23 cellular contexts compared by ENCODE assay signal in genomic region chr15:70286110-70286806, GRCh38.
DNase-seq lines count a peak whose midpoint lies in the region; ATAC-seq and TF ChIP-seq lines count a peak whose summit lies in the region.
"Had no signal": no experiment of that assay in that cellular context is flagged by ENCODE, and none has a peak within 500 bp of the region (broad histone marks: within the 10 kb centered on the region; RNA-seq: fewer than 3 reads in every experiment).

No MANE protein-coding gene starts in this region.

- TF ChIP-seq CTCF in left lung (IDR thresholded peaks at IDR 0.05) (no peak), dorsolateral prefrontal cortex (IDR thresholded peaks at IDR 0.05 in 54 of 56, conservative IDR thresholded peaks at IDR 0.05 in 2 of 56; ENCODE audit: low read depth in 1 of 56, partially characterized antibody in 56 of 56) (no peak)

- DNase-seq in DMS79 (lab: John Stamatoyannopoulos, UW) (peak; percentile 68), NCI-H1092 treated with DMSO at 0.1 percent for 48 hours (lab: John Stamatoyannopoulos, UW) (peak; percentile 79), NCI-H526 (lab: John Stamatoyannopoulos, UW) (peak; percentile 18 to 73), left lung (peak in 1 of 2 donors; percentile 56), dorsolateral prefrontal cortex (no peak)
- no peak for DNase-seq in activated T-cell treated with anti-CD3 and anti-CD28 coated beads, Interleukin-2, amount 50 U/mL, for 48 hours
- DNase-seq: activated CD8-positive, alpha-beta T cell treated with anti-CD3 and anti-CD28 coated beads, Interleukin-2, amount 10 ng/mL, durations not matched to agents 7 days and 5 days; activated naive CD4-positive, alpha-beta T cell treated with Interleukin-2 at 50 U/mL for 16 hours; CD4-positive, CD25-positive, alpha-beta regulatory T cell; colonic mucosa; heart left ventricle; Karpas-422; MV-4-11; PC-3; SHP77 treated with DMSO at 0.1 percent for 48 hours; stimulated activated CD4-positive, alpha-beta T cell treated with anti-CD3 and anti-CD28 coated beads, Interleukin-1b, Interleukin-23, amount 100 ng/mL, for 48 hours; SW 1271 had no signal

- H3K4me3 ChIP-seq in left lung (no peak overlapping the region), dorsolateral prefrontal cortex (no peak overlapping the region)
- H3K4me3 ChIP-seq: colonic mucosa, heart left ventricle, neural progenitor cell had no signal

- H3K27me3 ChIP-seq in left lung (no peaks in the 10 kb centered on the region), dorsolateral prefrontal cortex (peaks cover 0 to 8% (median 0%) of the 10 kb centered on the region in 45 donors)
- H3K27me3 ChIP-seq: colonic mucosa, heart left ventricle, neural progenitor cell had no signal

- H3K36me3 ChIP-seq in left lung: no peaks in the 10 kb centered on the region
- H3K36me3 ChIP-seq: colonic mucosa, heart left ventricle, neural progenitor cell had no signal

- peaks cover 0 to 11% of the 10 kb centered on the region in 2 donors for H3K4me1 ChIP-seq in left lung
- H3K4me1 ChIP-seq: colonic mucosa had no signal

- H3K27ac ChIP-seq in left lung: no peak overlapping the region
- H3K27ac ChIP-seq in dorsolateral prefrontal cortex: no peak overlapping the region
- H3K27ac ChIP-seq: colonic mucosa, heart left ventricle, neural progenitor cell had no signal

- ATAC-seq in left lung (peak; percentile 74), GM21367 (IDR thresholded peaks at IDR 0.05; ENCODE audit: unreplicated experiment) (no peak), HG03460 (IDR thresholded peaks at IDR 0.05; ENCODE audit: unreplicated experiment) (no peak)
- ATAC-seq: activated CD4-positive, CD25-positive, alpha-beta regulatory T cell treated with anti-CD3 and anti-CD28 coated beads, Interleukin-2, amount 50 U/mL, for 24 hours; activated CD8-positive, alpha-beta T cell treated with anti-CD3 and anti-CD28 coated beads, Interleukin-2, amount 10 ng/mL, durations not matched to agents 7 days and 5 days; HCT116; heart left ventricle; PC-3; stimulated activated memory B cell treated with anti-CD40 and anti-IgM and Interleukin-4, amounts not matched to agents 10 μg/mL and 1 μg/mL and 100 μg/mL, for 72 hours had no signal

- H3K9me3 ChIP-seq in left lung: no peaks in the 10 kb centered on the region
- H3K9me3 ChIP-seq: colonic mucosa, heart left ventricle had no signal

- intact Hi-C loops in left lung (cut with DNase I) (no loop called here), dorsolateral prefrontal cortex (cut with DNase I) (no loop called here)

Comparison
In these comparisons a context has a peak if more than half of its experiments do, and no peak if none do; other contexts are left out.
1. DNase-seq: peak in DMS79 (single experiment), NCI-H1092 treated with DMSO at 0.1 percent for 48 hours (single experiment) and NCI-H526 (2 of 2); none in dorsolateral prefrontal cortex (0 of 10) and activated T-cell treated with anti-CD3 and anti-CD28 coated beads, Interleukin-2, amount 50 U/mL, for 48 hours (0 of 2).